In the genomic region with DNA sequence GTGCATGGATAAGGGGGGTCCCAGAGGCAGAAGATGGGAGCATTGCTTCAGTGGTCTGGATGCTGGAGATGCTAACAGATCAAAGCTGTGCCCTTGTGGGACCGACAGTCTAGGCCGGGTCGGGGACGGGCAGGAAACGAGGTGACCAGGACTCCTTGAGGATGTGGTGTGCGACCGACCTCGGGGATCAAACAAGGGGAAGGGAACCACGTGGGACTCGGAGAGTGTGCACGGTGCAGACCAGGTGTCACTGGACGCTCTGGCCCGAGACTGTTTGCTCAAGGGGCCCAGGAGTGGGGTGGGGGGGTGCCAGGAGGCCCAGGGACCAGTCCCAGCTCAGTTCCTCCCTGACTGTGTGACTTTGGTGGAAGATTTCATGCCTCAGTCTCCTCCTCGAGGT, we compare ENCODE assay signal across 1 cellular context.
A peak's percentile ranks its signal among the peaks of the same experiment; 100 is the strongest.
TF ChIP-seq lines count a peak whose summit lies in the region.

No MANE protein-coding gene starts in this region.

TF ChIP-seq in HepG2, 621 proteins besides CTCF, POLR2A, EP300 and RAD21 (continues in another document):
- no peak for TF ChIP-seq ZNF264 (CRISPR knock-in tag; IDR thresholded peaks at IDR 0.05)
- TF ChIP-seq, protein P1, sequence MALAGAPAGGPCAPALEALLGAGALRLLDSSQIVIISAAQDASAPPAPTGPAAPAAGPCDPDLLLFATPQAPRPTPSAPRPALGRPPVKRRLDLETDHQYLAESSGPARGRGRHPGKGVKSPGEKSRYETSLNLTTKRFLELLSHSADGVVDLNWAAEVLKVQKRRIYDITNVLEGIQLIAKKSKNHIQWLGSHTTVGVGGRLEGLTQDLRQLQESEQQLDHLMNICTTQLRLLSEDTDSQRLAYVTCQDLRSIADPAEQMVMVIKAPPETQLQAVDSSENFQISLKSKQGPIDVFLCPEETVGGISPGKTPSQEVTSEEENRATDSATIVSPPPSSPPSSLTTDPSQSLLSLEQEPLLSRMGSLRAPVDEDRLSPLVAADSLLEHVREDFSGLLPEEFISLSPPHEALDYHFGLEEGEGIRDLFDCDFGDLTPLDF (CRISPR knock-in tag; IDR thresholded peaks at IDR 0.05), result no peak
- TF ChIP-seq ZNF317 (CRISPR knock-in tag; IDR thresholded peaks at IDR 0.05), result no peak
- TF ChIP-seq ZNF138 (CRISPR knock-in tag; IDR thresholded peaks at IDR 0.05; ENCODE audit: low read depth), result no peak
- TF ChIP-seq ZNF766 (CRISPR knock-in tag; IDR thresholded peaks at IDR 0.05; ENCODE audit: borderline replicate concordance), result no peak
- no peak for TF ChIP-seq AGO2 (optimal IDR thresholded peaks at IDR 0.05; ENCODE audit: low read depth, low read length)
- TF ChIP-seq ZNF616 (CRISPR knock-in tag; IDR thresholded peaks at IDR 0.05; ENCODE audit: low read depth), result no peak
- TF ChIP-seq NFIB (CRISPR knock-in tag; IDR thresholded peaks at IDR 0.05; ENCODE audit: borderline replicate concordance), result no peak
- no peak for TF ChIP-seq ZNF232 (CRISPR knock-in tag; IDR thresholded peaks at IDR 0.05; ENCODE audit: borderline replicate concordance)
- TF ChIP-seq, protein P2, sequence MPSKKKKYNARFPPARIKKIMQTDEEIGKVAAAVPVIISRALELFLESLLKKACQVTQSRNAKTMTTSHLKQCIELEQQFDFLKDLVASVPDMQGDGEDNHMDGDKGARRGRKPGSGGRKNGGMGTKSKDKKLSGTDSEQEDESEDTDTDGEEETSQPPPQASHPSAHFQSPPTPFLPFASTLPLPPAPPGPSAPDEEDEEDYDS (CRISPR knock-in tag; IDR thresholded peaks at IDR 0.05), result no peak
- 0 out of 2 replicates have a peak, but pooled peaks have one; percentile 12 for TF ChIP-seq FOXA3 (CRISPR knock-in tag; IDR thresholded peaks at IDR 0.05)
- TF ChIP-seq, protein P3, sequence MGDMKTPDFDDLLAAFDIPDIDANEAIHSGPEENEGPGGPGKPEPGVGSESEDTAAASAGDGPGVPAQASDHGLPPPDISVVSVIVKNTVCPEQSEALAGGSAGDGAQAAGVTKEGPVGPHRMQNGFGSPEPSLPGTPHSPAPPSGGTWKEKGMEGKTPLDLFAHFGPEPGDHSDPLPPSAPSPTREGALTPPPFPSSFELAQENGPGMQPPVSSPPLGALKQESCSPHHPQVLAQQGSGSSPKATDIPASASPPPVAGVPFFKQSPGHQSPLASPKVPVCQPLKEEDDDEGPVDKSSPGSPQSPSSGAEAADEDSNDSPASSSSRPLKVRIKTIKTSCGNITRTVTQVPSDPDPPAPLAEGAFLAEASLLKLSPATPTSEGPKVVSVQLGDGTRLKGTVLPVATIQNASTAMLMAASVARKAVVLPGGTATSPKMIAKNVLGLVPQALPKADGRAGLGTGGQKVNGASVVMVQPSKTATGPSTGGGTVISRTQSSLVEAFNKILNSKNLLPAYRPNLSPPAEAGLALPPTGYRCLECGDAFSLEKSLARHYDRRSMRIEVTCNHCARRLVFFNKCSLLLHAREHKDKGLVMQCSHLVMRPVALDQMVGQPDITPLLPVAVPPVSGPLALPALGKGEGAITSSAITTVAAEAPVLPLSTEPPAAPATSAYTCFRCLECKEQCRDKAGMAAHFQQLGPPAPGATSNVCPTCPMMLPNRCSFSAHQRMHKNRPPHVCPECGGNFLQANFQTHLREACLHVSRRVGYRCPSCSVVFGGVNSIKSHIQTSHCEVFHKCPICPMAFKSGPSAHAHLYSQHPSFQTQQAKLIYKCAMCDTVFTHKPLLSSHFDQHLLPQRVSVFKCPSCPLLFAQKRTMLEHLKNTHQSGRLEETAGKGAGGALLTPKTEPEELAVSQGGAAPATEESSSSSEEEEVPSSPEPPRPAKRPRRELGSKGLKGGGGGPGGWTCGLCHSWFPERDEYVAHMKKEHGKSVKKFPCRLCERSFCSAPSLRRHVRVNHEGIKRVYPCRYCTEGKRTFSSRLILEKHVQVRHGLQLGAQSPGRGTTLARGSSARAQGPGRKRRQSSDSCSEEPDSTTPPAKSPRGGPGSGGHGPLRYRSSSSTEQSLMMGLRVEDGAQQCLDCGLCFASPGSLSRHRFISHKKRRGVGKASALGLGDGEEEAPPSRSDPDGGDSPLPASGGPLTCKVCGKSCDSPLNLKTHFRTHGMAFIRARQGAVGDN (CRISPR knock-in tag; IDR thresholded peaks at IDR 0.05), result peak; percentile 89
- no peak for TF ChIP-seq HNRNPUL1 (IDR thresholded peaks at IDR 0.05; ENCODE audit: low read depth, low read length)
- TF ChIP-seq HNRNPH1 (optimal IDR thresholded peaks at IDR 0.05; ENCODE audit: low read depth, low read length), result no peak
- TF ChIP-seq, protein P4, sequence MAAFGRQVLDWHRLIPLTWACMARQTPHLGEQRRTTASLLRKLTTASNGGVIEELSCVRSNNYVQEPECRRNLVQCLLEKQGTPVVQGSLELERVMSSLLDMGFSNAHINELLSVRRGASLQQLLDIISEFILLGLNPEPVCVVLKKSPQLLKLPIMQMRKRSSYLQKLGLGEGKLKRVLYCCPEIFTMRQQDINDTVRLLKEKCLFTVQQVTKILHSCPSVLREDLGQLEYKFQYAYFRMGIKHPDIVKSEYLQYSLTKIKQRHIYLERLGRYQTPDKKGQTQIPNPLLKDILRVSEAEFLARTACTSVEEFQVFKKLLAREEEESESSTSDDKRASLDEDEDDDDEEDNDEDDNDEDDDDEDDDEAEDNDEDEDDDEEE (CRISPR knock-in tag; IDR thresholded peaks at IDR 0.05), result no peak
- TF ChIP-seq NR1H2 (CRISPR knock-in tag; IDR thresholded peaks at IDR 0.05; ENCODE audit: borderline replicate concordance, low read depth), result no peak
- TF ChIP-seq PTBP1 (IDR thresholded peaks at IDR 0.05; ENCODE audit: low read depth, low read length, poor library complexity, severe bottlenecking), result no peak
- TF ChIP-seq ATM (IDR thresholded peaks at IDR 0.05; ENCODE audit: borderline replicate concordance), result no peak
- TF ChIP-seq, protein P5, sequence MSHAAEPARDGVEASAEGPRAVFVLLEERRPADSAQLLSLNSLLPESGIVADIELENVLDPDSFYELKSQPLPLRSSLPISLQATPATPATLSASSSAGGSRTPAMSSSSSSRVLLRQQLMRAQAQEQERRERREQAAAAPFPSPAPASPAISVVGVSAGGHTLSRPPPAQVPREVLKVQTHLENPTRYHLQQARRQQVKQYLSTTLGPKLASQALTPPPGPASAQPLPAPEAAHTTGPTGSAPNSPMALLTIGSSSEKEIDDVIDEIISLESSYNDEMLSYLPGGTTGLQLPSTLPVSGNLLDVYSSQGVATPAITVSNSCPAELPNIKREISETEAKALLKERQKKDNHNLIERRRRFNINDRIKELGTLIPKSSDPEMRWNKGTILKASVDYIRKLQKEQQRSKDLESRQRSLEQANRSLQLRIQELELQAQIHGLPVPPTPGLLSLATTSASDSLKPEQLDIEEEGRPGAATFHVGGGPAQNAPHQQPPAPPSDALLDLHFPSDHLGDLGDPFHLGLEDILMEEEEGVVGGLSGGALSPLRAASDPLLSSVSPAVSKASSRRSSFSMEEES (CRISPR knock-in tag; IDR thresholded peaks at IDR 0.05), result no peak
- no peak for TF ChIP-seq JUNB (CRISPR knock-in tag; IDR thresholded peaks at IDR 0.05; ENCODE audit: borderline replicate concordance)
- no peak for TF ChIP-seq ZZZ3 (CRISPR knock-in tag; IDR thresholded peaks at IDR 0.05; ENCODE audit: borderline replicate concordance)
- TF ChIP-seq ZFP90 (CRISPR knock-in tag; IDR thresholded peaks at IDR 0.05; ENCODE audit: borderline replicate concordance), result no peak
- TF ChIP-seq ZNF510 (CRISPR knock-in tag; IDR thresholded peaks at IDR 0.05; ENCODE audit: low read depth), result no peak
- no peak for TF ChIP-seq HNRNPLL (IDR thresholded peaks at IDR 0.05; ENCODE audit: low read depth, low read length, poor library complexity, severe bottlenecking)
- TF ChIP-seq, protein P6, sequence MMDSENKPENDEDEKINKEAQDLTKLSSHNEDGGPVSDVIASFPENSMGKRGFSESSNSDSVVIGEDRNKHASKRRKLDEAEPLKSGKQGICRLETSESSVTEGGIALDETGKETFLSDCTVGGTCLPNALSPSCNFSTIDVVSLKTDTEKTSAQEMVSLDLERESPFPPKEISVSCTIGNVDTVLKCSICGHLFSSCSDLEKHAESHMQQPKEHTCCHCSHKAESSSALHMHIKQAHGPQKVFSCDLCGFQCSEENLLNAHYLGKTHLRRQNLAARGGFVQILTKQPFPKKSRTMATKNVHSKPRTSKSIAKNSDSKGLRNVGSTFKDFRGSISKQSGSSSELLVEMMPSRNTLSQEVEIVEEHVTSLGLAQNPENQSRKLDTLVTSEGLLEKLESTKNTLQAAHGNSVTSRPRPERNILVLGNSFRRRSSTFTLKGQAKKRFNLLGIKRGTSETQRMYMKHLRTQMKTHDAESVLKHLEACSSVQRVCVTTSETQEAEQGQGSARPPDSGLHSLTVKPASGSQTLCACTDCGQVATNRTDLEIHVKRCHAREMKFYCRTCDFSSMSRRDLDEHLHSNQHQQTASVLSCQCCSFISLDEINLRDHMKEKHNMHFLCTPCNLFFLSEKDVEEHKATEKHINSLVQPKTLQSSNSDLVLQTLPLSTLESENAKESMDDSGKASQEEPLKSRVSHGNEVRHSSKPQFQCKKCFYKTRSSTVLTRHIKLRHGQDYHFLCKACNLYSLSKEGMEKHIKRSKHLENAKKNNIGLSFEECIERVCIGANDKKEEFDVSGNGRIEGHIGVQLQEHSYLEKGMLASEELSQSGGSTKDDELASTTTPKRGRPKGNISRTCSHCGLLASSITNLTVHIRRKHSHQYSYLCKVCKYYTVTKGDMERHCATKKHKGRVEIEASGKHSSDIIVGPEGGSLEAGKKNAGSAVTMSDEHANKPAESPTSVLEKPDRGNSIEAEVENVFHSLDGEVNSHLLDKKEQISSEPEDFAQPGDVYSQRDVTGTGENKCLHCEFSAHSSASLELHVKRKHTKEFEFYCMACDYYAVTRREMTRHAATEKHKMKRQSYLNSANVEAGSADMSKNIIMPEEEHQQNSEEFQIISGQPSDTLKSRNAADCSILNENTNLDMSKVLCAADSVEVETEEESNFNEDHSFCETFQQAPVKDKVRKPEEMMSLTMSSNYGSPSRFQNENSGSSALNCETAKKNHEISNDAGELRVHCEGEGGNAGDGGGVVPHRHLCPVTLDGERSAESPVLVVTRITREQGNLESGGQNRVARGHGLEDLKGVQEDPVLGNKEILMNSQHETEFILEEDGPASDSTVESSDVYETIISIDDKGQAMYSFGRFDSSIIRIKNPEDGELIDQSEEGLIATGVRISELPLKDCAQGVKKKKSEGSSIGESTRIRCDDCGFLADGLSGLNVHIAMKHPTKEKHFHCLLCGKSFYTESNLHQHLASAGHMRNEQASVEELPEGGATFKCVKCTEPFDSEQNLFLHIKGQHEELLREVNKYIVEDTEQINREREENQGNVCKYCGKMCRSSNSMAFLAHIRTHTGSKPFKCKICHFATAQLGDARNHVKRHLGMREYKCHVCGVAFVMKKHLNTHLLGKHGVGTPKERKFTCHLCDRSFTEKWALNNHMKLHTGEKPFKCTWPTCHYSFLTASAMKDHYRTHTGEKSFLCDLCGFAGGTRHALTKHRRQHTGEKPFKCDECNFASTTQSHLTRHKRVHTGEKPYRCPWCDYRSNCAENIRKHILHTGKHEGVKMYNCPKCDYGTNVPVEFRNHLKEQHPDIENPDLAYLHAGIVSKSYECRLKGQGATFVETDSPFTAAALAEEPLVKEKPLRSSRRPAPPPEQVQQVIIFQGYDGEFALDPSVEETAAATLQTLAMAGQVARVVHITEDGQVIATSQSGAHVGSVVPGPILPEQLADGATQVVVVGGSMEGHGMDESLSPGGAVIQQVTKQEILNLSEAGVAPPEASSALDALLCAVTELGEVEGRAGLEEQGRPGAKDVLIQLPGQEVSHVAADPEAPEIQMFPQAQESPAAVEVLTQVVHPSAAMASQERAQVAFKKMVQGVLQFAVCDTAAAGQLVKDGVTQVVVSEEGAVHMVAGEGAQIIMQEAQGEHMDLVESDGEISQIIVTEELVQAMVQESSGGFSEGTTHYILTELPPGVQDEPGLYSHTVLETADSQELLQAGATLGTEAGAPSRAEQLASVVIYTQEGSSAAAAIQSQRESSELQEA (CRISPR knock-in tag; IDR thresholded peaks at IDR 0.05; ENCODE audit: not compliant biosample characterization), result no peak
- TF ChIP-seq ZNF564 (CRISPR knock-in tag; IDR thresholded peaks at IDR 0.05), result no peak
- TF ChIP-seq, protein P7, sequence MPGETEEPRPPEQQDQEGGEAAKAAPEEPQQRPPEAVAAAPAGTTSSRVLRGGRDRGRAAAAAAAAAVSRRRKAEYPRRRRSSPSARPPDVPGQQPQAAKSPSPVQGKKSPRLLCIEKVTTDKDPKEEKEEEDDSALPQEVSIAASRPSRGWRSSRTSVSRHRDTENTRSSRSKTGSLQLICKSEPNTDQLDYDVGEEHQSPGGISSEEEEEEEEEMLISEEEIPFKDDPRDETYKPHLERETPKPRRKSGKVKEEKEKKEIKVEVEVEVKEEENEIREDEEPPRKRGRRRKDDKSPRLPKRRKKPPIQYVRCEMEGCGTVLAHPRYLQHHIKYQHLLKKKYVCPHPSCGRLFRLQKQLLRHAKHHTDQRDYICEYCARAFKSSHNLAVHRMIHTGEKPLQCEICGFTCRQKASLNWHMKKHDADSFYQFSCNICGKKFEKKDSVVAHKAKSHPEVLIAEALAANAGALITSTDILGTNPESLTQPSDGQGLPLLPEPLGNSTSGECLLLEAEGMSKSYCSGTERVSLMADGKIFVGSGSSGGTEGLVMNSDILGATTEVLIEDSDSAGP (CRISPR knock-in tag; IDR thresholded peaks at IDR 0.05; ENCODE audit: borderline replicate concordance), result peak; percentile 41; the same call in 1 of the 2 replicates
- TF ChIP-seq ZNF30 (CRISPR knock-in tag; IDR thresholded peaks at IDR 0.05), result no peak
- no peak for TF ChIP-seq JDP2 (CRISPR knock-in tag; IDR thresholded peaks at IDR 0.05; ENCODE audit: borderline replicate concordance)
- TF ChIP-seq, protein P8, sequence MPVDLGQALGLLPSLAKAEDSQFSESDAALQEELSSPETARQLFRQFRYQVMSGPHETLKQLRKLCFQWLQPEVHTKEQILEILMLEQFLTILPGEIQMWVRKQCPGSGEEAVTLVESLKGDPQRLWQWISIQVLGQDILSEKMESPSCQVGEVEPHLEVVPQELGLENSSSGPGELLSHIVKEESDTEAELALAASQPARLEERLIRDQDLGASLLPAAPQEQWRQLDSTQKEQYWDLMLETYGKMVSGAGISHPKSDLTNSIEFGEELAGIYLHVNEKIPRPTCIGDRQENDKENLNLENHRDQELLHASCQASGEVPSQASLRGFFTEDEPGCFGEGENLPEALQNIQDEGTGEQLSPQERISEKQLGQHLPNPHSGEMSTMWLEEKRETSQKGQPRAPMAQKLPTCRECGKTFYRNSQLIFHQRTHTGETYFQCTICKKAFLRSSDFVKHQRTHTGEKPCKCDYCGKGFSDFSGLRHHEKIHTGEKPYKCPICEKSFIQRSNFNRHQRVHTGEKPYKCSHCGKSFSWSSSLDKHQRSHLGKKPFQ (CRISPR knock-in tag; IDR thresholded peaks at IDR 0.05; ENCODE audit: insufficient replicate concordance), result peak; percentile 22
- 0 out of 2 replicates have a peak, but pooled peaks have one; percentile 38 for TF ChIP-seq ERF (CRISPR knock-in tag; IDR thresholded peaks at IDR 0.05)
- TF ChIP-seq ZFP62 (CRISPR knock-in tag; IDR thresholded peaks at IDR 0.05), result no peak
- no peak for TF ChIP-seq HOXA5 (CRISPR knock-in tag; IDR thresholded peaks at IDR 0.05)
- TF ChIP-seq MXD4 (CRISPR knock-in tag; IDR thresholded peaks at IDR 0.05), result no peak
- no peak for TF ChIP-seq SETDB1 (CRISPR knock-in tag; IDR thresholded peaks at IDR 0.05; ENCODE audit: borderline replicate concordance)
- no peak for TF ChIP-seq ZNF674 (CRISPR knock-in tag; IDR thresholded peaks at IDR 0.05; ENCODE audit: low read depth)
- TF ChIP-seq IRX3 (CRISPR knock-in tag; IDR thresholded peaks at IDR 0.05; ENCODE audit: borderline replicate concordance, low read depth), result peak; percentile 32; the same call in 1 of the 2 replicates
- no peak for TF ChIP-seq TCF12 (IDR thresholded peaks at IDR 0.05)
- TF ChIP-seq TCF12 (CRISPR knock-in tag; IDR thresholded peaks at IDR 0.05), result no peak
- no peak for TF ChIP-seq ZFP36L2 (CRISPR knock-in tag; IDR thresholded peaks at IDR 0.05)
- no peak for TF ChIP-seq NKX3-1 (CRISPR knock-in tag; IDR thresholded peaks at IDR 0.05)
- TF ChIP-seq AKAP8 (CRISPR knock-in tag; IDR thresholded peaks at IDR 0.05), result no peak
